28 cellular contexts compared by ENCODE assay signal in genomic region chr4:61350932-61351331, GRCh38.
"Had no signal": no experiment of that assay in that cellular context is flagged by ENCODE, and none has a peak within 500 bp of the region (broad histone marks: within the 10 kb centered on the region; RNA-seq: fewer than 3 reads in every experiment).

No MANE protein-coding gene starts in this region.

- H3K27ac ChIP-seq: neural progenitor cell, ovary, parathyroid adenoma, psoas muscle, skin epidermis, spleen, suprapubic skin, testis, tibial artery, transverse colon, upper lobe of right lung, uterus had no signal

- H3K27me3 ChIP-seq: neural progenitor cell, ovary, spleen, suprapubic skin, testis, tibial artery, transverse colon, upper lobe of right lung, uterus had no signal

- H2AFZ ChIP-seq: neural progenitor cell, parathyroid adenoma had no signal

- H3K4me1 ChIP-seq: neural progenitor cell, parathyroid adenoma, psoas muscle, spleen, suprapubic skin, testis, transverse colon, upper lobe of right lung, uterus had no signal

- H3K4me2 ChIP-seq: neural progenitor cell, smooth muscle cell had no signal

- ATAC-seq: natural killer cell; psoas muscle; right cardiac atrium; sciatic nerve; stimulated activated memory B cell treated with anti-CD40 and anti-IgM and Interleukin-4, amounts not matched to agents 10 μg/mL and 1 μg/mL and 100 μg/mL, for 72 hours; stimulated activated naive CD8-positive, alpha-beta T cell treated with anti-CD3 and anti-CD28 coated beads, Interleukin-15, amount 100 ng/mL, for 72 hours; stimulated activated naive CD8-positive, alpha-beta T cell treated with anti-CD3 and anti-CD28 coated beads, Interleukin-15, Interleukin-2, amounts not matched to agents 100 U/mL and 50 U/mL, for 24 hours; upper lobe of right lung had no signal

- DNase-seq: natural killer cell; occipital lobe; ovary; posterior cingulate gyrus; psoas muscle; right cardiac atrium; spleen; stimulated activated CD4-positive, alpha-beta T cell treated with anti-CD3 and anti-CD28 coated beads, Interleukin-12 subunit alpha, Interleukin-12 subunit beta, amount 100 ng/mL, for 4 hours; stimulated activated CD4-positive, alpha-beta T cell treated with anti-CD3 and anti-CD28 coated beads, Interleukin-1b, Interleukin-23, amount 100 ng/mL, for 48 hours; stimulated activated CD4-positive, alpha-beta T cell treated with anti-CD3 and anti-CD28 coated beads, Interleukin-4, amount 100 ng/mL, for 1 hour; stimulated activated CD4-positive, alpha-beta T cell treated with anti-CD3 and anti-CD28 coated beads, Interleukin-4, amount 100 ng/mL, for 4 hours; stimulated activated CD8-positive, alpha-beta memory T cell treated with anti-CD3 and anti-CD28 coated beads, Interleukin-4, amount 100 ng/mL, for 48 hours; stimulated activated naive CD4-positive, alpha-beta T cell; stimulated activated naive CD8-positive, alpha-beta T cell treated with anti-CD3 and anti-CD28 coated beads, Interleukin-15, amount 100 ng/mL, for 72 hours; stimulated activated naive CD8-positive, alpha-beta T cell treated with anti-CD3 and anti-CD28 coated beads, Interleukin-15, Interleukin-2, amounts not matched to agents 100 U/mL and 50 U/mL, for 24 hours; substantia nigra; testis; tibial artery; transverse colon; upper lobe of right lung; uterus had no signal

- H3K36me3 ChIP-seq: neural progenitor cell, ovary, spleen, suprapubic skin, tibial artery, transverse colon, upper lobe of right lung, uterus had no signal

- H3K9me3 ChIP-seq: ovary, psoas muscle, suprapubic skin, testis, tibial artery, transverse colon, upper lobe of right lung, uterus had no signal

- H3K9ac ChIP-seq: neural progenitor cell, parathyroid adenoma had no signal

- H3K79me2 ChIP-seq: parathyroid adenoma had no signal

- H3K4me3 ChIP-seq: neural progenitor cell, ovary, psoas muscle, skin epidermis, smooth muscle cell, spleen, suprapubic skin, testis, tibial artery, transverse colon, upper lobe of right lung, uterus had no signal
